28 cellular contexts compared by ENCODE assay signal in genomic region chr13:91314888-91315287, GRCh38.
"Had no signal": no experiment of that assay in that cellular context is flagged by ENCODE, and none has a peak within 500 bp of the region (broad histone marks: within the 10 kb centered on the region; RNA-seq: fewer than 3 reads in every experiment).

No MANE protein-coding gene starts in this region.

- H3K36me3 Mint-ChIP-seq: immature natural killer cell; mesothelial cell of epicardium; naive thymus-derived CD4-positive, alpha-beta T cell; natural killer cell treated with Interleukin-12 subunit alpha and Interleukin-12 subunit beta and Interleukin-15 and Interleukin-18, amount 100 ng/mL, for 72 hours; stimulated activated effector memory CD8-positive, alpha-beta T cell treated with anti-CD3 and anti-CD28 coated beads, Interleukin-12 subunit alpha, Interleukin-12 subunit beta, amount 100 ng/mL, for 72 hours had no signal

- H3K9me3 Mint-ChIP-seq: immature natural killer cell; mesothelial cell of epicardium; naive thymus-derived CD4-positive, alpha-beta T cell; natural killer cell treated with Interleukin-12 subunit alpha and Interleukin-12 subunit beta and Interleukin-15 and Interleukin-18, amount 100 ng/mL, for 72 hours; stimulated activated effector memory CD8-positive, alpha-beta T cell treated with anti-CD3 and anti-CD28 coated beads, Interleukin-12 subunit alpha, Interleukin-12 subunit beta, amount 100 ng/mL, for 72 hours; stimulated activated naive CD8-positive, alpha-beta T cell treated with anti-CD3 and anti-CD28 coated beads, Interleukin-15, Interleukin-2, amounts not matched to agents 100 ng/mL and 50 ng/mL, for 24 hours had no signal

- ATAC-seq: naive thymus-derived CD4-positive, alpha-beta T cell; natural killer cell treated with Interleukin-12 subunit alpha and Interleukin-12 subunit beta and Interleukin-15 and Interleukin-18, amount 100 ng/mL, for 72 hours; pancreas; right cardiac atrium; sciatic nerve; stimulated activated effector memory CD8-positive, alpha-beta T cell treated with anti-CD3 and anti-CD28 coated beads, Interleukin-12 subunit alpha, Interleukin-12 subunit beta, amount 100 ng/mL, for 72 hours; upper lobe of right lung had no signal

- H3K27ac Mint-ChIP-seq: immature natural killer cell; mesothelial cell of epicardium; naive thymus-derived CD4-positive, alpha-beta T cell; natural killer cell treated with Interleukin-12 subunit alpha and Interleukin-12 subunit beta and Interleukin-15 and Interleukin-18, amount 100 ng/mL, for 72 hours; stimulated activated effector memory CD8-positive, alpha-beta T cell treated with anti-CD3 and anti-CD28 coated beads, Interleukin-12 subunit alpha, Interleukin-12 subunit beta, amount 100 ng/mL, for 72 hours; stimulated activated naive CD8-positive, alpha-beta T cell treated with anti-CD3 and anti-CD28 coated beads, Interleukin-15, Interleukin-2, amounts not matched to agents 100 ng/mL and 50 ng/mL, for 24 hours had no signal

- DNase-seq: hypothalamus; immature natural killer cell; islet precursor cell; left ventricle myocardium inferior; mesendoderm; naive thymus-derived CD4-positive, alpha-beta T cell; nucleus accumbens; pancreas; posterior cingulate gyrus; retina; right cardiac atrium; small intestine; spleen; stimulated activated CD4-positive, alpha-beta T cell treated with anti-CD3 and anti-CD28 coated beads, Interleukin-4, amount 100 ng/mL, for 24 hours; stimulated activated naive CD4-positive, alpha-beta T cell; tibial artery; trophoblast cell; upper lobe of right lung; uterus had no signal

- H3K4me1 ChIP-seq: left ventricle myocardium inferior, pancreas, prostate gland, suprapubic skin, tibial artery, upper lobe of right lung, uterus had no signal

- H3K4me3 Mint-ChIP-seq: immature natural killer cell; mesothelial cell of epicardium; naive thymus-derived CD4-positive, alpha-beta T cell; natural killer cell treated with Interleukin-12 subunit alpha and Interleukin-12 subunit beta and Interleukin-15 and Interleukin-18, amount 100 ng/mL, for 72 hours; stimulated activated effector memory CD8-positive, alpha-beta T cell treated with anti-CD3 and anti-CD28 coated beads, Interleukin-12 subunit alpha, Interleukin-12 subunit beta, amount 100 ng/mL, for 72 hours; stimulated activated naive CD8-positive, alpha-beta T cell treated with anti-CD3 and anti-CD28 coated beads, Interleukin-15, Interleukin-2, amounts not matched to agents 100 ng/mL and 50 ng/mL, for 24 hours had no signal

- H3K4me1 Mint-ChIP-seq: mesothelial cell of epicardium had no signal

- H3K27ac ChIP-seq: left ventricle myocardium inferior, pancreas, prostate gland, spleen, suprapubic skin, thoracic aorta, tibial artery, upper lobe of right lung, uterus had no signal

- H3K36me3 ChIP-seq: left ventricle myocardium inferior, pancreas, prostate gland, spleen, suprapubic skin, thoracic aorta, tibial artery, upper lobe of right lung, uterus had no signal

- H3K4me3 ChIP-seq: left ventricle myocardium inferior, lung, pancreas, prostate gland, spleen, suprapubic skin, thoracic aorta, tibial artery, upper lobe of right lung, uterus had no signal

- H3K9me3 ChIP-seq: left ventricle myocardium inferior, pancreas, prostate gland, spleen, suprapubic skin, thoracic aorta, tibial artery, upper lobe of right lung, uterus had no signal
